In genomic region chr7:81155654-81156373, GRCh38 we compare ENCODE assay signal across 1 cellular context.
TF ChIP-seq lines count a peak whose summit lies in the region.

No MANE protein-coding gene starts in this region.

TF ChIP-seq in HepG2, 621 proteins besides CTCF, POLR2A, EP300 and RAD21 (continued from another document and continues in another):
- TF ChIP-seq ZGPAT (CRISPR knock-in tag; IDR thresholded peaks at IDR 0.05) (peak; percentile 79), KDM6A (CRISPR knock-in tag; IDR thresholded peaks at IDR 0.05; ENCODE audit: low read depth) (peak; percentile 46; the same call in 1 of the 2 replicates), POGZ (CRISPR knock-in tag; IDR thresholded peaks at IDR 0.05) (peak; percentile 54; the same call in 1 of the 2 replicates), ZBTB43 (CRISPR knock-in tag; conservative IDR thresholded peaks at IDR 0.05) (0 out of 2 replicates have a peak, but pooled peaks have one; percentile 71), SKI (IDR thresholded peaks at IDR 0.05; ENCODE audit: partially characterized antibody) (no peak), BCL6 (CRISPR knock-in tag; IDR thresholded peaks at IDR 0.05) (peak; percentile 98), NFATC3 (CRISPR knock-in tag; IDR thresholded peaks at IDR 0.05) (no peak), NFIC (IDR thresholded peaks at IDR 0.05; ENCODE audit: low read length) (peak; percentile 89), FOXP1 (IDR thresholded peaks at IDR 0.05) (no peak), FOXP1 (CRISPR knock-in tag; IDR thresholded peaks at IDR 0.05) (peak; percentile 9; the same call in 1 of the 2 replicates), RFX5 (IDR thresholded peaks at IDR 0.05; ENCODE audit: low read depth, low read length) (no peak), MLX (CRISPR knock-in tag; IDR thresholded peaks at IDR 0.05) (0 out of 2 replicates have a peak, but pooled peaks have one; percentile 26), ZNF788 (CRISPR knock-in tag; IDR thresholded peaks at IDR 0.05; ENCODE audit: borderline replicate concordance) (no peak), BCL3 (CRISPR knock-in tag; IDR thresholded peaks at IDR 0.05) (no peak), TARDBP (CRISPR knock-in tag; IDR thresholded peaks at IDR 0.05) (peak; percentile 64; the same call in 1 of the 2 replicates), ARHGAP35 (CRISPR knock-in tag; IDR thresholded peaks at IDR 0.05; ENCODE audit: borderline replicate concordance) (no peak), SOX6 (IDR thresholded peaks at IDR 0.05) (no peak), SOX6 (CRISPR knock-in tag; IDR thresholded peaks at IDR 0.05) (peak; percentile 97), PITX1 (CRISPR knock-in tag; IDR thresholded peaks at IDR 0.05) (no peak), MTF2 (CRISPR knock-in tag; IDR thresholded peaks at IDR 0.05; ENCODE audit: borderline replicate concordance) (no peak), HES4 (CRISPR knock-in tag; IDR thresholded peaks at IDR 0.05; ENCODE audit: borderline replicate concordance) (no peak), HOMEZ (CRISPR knock-in tag; IDR thresholded peaks at IDR 0.05; ENCODE audit: low read depth) (peak; percentile 88; the same call in 1 of the 2 replicates), ZNF205 (CRISPR knock-in tag; IDR thresholded peaks at IDR 0.05) (0 out of 2 replicates have a peak, but pooled peaks have one; percentile 20), NONO (IDR thresholded peaks at IDR 0.05) (no peak), NONO (CRISPR knock-in tag; conservative IDR thresholded peaks at IDR 0.05) (peak; percentile 41; the same call in 1 of the 2 replicates), ZNF549 (CRISPR knock-in tag; IDR thresholded peaks at IDR 0.05) (no peak), FOXP4 (CRISPR knock-in tag; IDR thresholded peaks at IDR 0.05) (peak; percentile 75), ZNF414 (CRISPR knock-in tag; IDR thresholded peaks at IDR 0.05) (peak; percentile 46; the same call in 1 of the 2 replicates), NR3C1 (CRISPR knock-in tag; IDR thresholded peaks at IDR 0.05) (no peak), PAXIP1 (CRISPR knock-in tag; conservative IDR thresholded peaks at IDR 0.05) (peak; percentile 91), FOXA3 (CRISPR knock-in tag; IDR thresholded peaks at IDR 0.05) (peak; percentile 74), ZFP1 (CRISPR knock-in tag; IDR thresholded peaks at IDR 0.05) (no peak), AHDC1 (CRISPR knock-in tag; IDR thresholded peaks at IDR 0.05; ENCODE audit: borderline replicate concordance) (peak; percentile 92), REST (IDR thresholded peaks at IDR 0.05; ENCODE audit: borderline replicate concordance in 1 of 2, low read depth in 1 of 2, low read length in 2 of 2) (0 out of 4 replicates have a peak, but pooled peaks of 1 of the 2 experiments have one; percentile 4), NCOR1 (IDR thresholded peaks at IDR 0.05; ENCODE audit: borderline replicate concordance, low read length) (peak; percentile 70; the same call in 1 of the 2 replicates), CHD4 (IDR thresholded peaks at IDR 0.05; ENCODE audit: borderline replicate concordance, low read length) (peak; percentile 81; the same call in 1 of the 2 replicates)
